In the genomic region with DNA sequence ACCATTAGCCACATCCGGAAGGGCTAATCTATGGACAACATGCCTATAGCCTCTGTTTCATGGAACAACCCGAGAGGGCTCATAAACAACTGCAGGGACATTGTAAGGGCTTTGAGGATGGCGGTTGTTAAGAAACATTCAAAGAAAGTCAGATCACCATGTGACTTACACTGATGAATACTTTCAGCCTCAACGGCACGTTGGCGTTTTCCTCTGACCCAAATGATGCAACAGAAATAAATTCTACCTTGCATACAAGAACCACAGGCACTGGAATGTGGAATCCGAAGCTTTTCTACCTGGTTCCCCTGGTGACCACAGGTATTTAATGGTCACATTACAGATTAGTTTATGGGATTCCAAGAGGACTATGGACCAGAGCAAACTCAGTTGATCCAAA, we compare ENCODE assay signal across 16 cellular contexts.
DNase-seq lines count a peak whose midpoint lies in the region; ATAC-seq and TF ChIP-seq lines count a peak whose summit lies in the region.
"Had no signal": no experiment of that assay in that cellular context is flagged by ENCODE, and none has a peak within 500 bp of the region (broad histone marks: within the 10 kb centered on the region; RNA-seq: fewer than 3 reads in every experiment).

No MANE protein-coding gene starts in this region.

- TF ChIP-seq CTCF in GM23338 (conservative IDR thresholded peaks at IDR 0.05; ENCODE audit: low read depth in 2 of 2) (no peak), RWPE2 (IDR thresholded peaks at IDR 0.05; ENCODE audit: poor library complexity, severe bottlenecking) (no peak), HFFc6 (IDR thresholded peaks at IDR 0.05) (no peak)

- no peak overlapping the region for H3K27ac ChIP-seq in GM23338 (ENCODE audit: low read depth)
- H3K27ac ChIP-seq in RWPE2 (ENCODE audit: poor library complexity, severe bottlenecking) = no peak overlapping the region
- peak overlapping the region; percentile 23 for H3K27ac ChIP-seq in epithelial cell of prostate
- H3K27ac ChIP-seq: SJCRH30 had no signal

- H3K9me3 ChIP-seq in RWPE2 (ENCODE audit: severe bottlenecking) = no peaks in the 10 kb centered on the region
- H3K9me3 ChIP-seq: SJCRH30 had no signal

- H3K4me1 Mint-ChIP-seq in GM23338 (no peaks in the 10 kb centered on the region), HFFc6 (ENCODE audit: low read depth) (peaks cover 23% of the 10 kb centered on the region)

- H3K4me3 ChIP-seq in GM23338 (no peak overlapping the region), RWPE2 (ENCODE audit: severe bottlenecking) (no peak overlapping the region)
- H3K4me3 ChIP-seq: SJCRH30 had no signal

- DNase-seq in GM23338 (ENCODE audit: low spot score) (peak; percentile 21), RWPE2 (ENCODE audit: low spot score) (no peak), epithelial cell of prostate (ENCODE audit: low read depth, low spot score) (peak; percentile 43), kidney tubule cell (ENCODE audit: low spot score) (peak; percentile 91), DMS 273 (lab: John Stamatoyannopoulos, UW; ENCODE audit: unreplicated experiment) (no peak), hippocampal formation (lab: John Stamatoyannopoulos, UW) (no peak), nucleus accumbens (lab: John Stamatoyannopoulos, UW) (no peak), HFFc6 (no peak)
- DNase-seq: C1 segment of cervical spinal cord, DMS153, Karpas-422, NCI-H1417, NCI-H2029, NCI-H2171 treated with DMSO at 0.1 percent for 48 hours, NCI-H510A treated with DMSO at 0.1 percent for 48 hours, SJCRH30 had no signal

- ATAC-seq in GM23338 = no peak
- ATAC-seq in RWPE2 (ENCODE audit: low read depth) = peak; percentile 50

- H3K27me3 ChIP-seq in GM23338 (ENCODE audit: insufficient read depth) = no peaks in the 10 kb centered on the region
- H3K27me3 ChIP-seq in RWPE2 (ENCODE audit: insufficient read depth, poor library complexity, severe bottlenecking) = no peaks in the 10 kb centered on the region
- H3K27me3 ChIP-seq: SJCRH30 had no signal

- no peaks in the 10 kb centered on the region for H4K20me1 ChIP-seq in GM23338 (replicated peaks; ENCODE audit: insufficient read depth)

- H2AFZ ChIP-seq in GM23338 = no peak overlapping the region

- H3K36me3 ChIP-seq in GM23338 (ENCODE audit: insufficient read depth) (no peaks in the 10 kb centered on the region), RWPE2 (ENCODE audit: low read depth) (no peaks in the 10 kb centered on the region)
- H3K36me3 ChIP-seq: SJCRH30 had no signal

- no peaks in the 10 kb centered on the region for H3K36me3 Mint-ChIP-seq in GM23338 (ENCODE audit: low read depth)
- H3K36me3 Mint-ChIP-seq in HFFc6 (ENCODE audit: low read depth) = no peaks in the 10 kb centered on the region

- H3K27ac Mint-ChIP-seq in GM23338 = no peak overlapping the region
- H3K27ac Mint-ChIP-seq in HFFc6 = no peak overlapping the region

- H3K4me1 ChIP-seq in GM23338 (ENCODE audit: insufficient read depth) = no peaks in the 10 kb centered on the region
- H3K4me1 ChIP-seq in RWPE2 (ENCODE audit: insufficient read depth, poor library complexity, severe bottlenecking) = peaks cover 20% of the 10 kb centered on the region

- no peaks in the 10 kb centered on the region for H3F3A ChIP-seq in GM23338 (replicated peaks; ENCODE audit: low read depth)

- peaks cover 4% of the 10 kb centered on the region for H3K9me2 ChIP-seq in GM23338 (ENCODE audit: insufficient read depth)

- H3K4me3 Mint-ChIP-seq in GM23338 = no peak overlapping the region
- H3K4me3 Mint-ChIP-seq in HFFc6 = no peak overlapping the region

- H3K79me2 ChIP-seq in GM23338 (replicated peaks; ENCODE audit: insufficient read depth) = no peaks in the 10 kb centered on the region

- H3K9me3 Mint-ChIP-seq in GM23338 (no peaks in the 10 kb centered on the region; the same call in 2 of the 3 replicates), HFFc6 (no peaks in the 10 kb centered on the region)

- H3K27me3 Mint-ChIP-seq in GM23338 (ENCODE audit: insufficient read depth, low read depth, poor library complexity) (peaks cover 2% of the 10 kb centered on the region), HFFc6 (ENCODE audit: insufficient read depth) (no peaks in the 10 kb centered on the region; the same call in 1 of the 2 replicates)

- no peak overlapping the region for H3K4me2 ChIP-seq in GM23338

TF ChIP-seq in GM23338, 12 proteins besides CTCF, POLR2A, EP300 and RAD21:
- TF ChIP-seq, protein P1, sequence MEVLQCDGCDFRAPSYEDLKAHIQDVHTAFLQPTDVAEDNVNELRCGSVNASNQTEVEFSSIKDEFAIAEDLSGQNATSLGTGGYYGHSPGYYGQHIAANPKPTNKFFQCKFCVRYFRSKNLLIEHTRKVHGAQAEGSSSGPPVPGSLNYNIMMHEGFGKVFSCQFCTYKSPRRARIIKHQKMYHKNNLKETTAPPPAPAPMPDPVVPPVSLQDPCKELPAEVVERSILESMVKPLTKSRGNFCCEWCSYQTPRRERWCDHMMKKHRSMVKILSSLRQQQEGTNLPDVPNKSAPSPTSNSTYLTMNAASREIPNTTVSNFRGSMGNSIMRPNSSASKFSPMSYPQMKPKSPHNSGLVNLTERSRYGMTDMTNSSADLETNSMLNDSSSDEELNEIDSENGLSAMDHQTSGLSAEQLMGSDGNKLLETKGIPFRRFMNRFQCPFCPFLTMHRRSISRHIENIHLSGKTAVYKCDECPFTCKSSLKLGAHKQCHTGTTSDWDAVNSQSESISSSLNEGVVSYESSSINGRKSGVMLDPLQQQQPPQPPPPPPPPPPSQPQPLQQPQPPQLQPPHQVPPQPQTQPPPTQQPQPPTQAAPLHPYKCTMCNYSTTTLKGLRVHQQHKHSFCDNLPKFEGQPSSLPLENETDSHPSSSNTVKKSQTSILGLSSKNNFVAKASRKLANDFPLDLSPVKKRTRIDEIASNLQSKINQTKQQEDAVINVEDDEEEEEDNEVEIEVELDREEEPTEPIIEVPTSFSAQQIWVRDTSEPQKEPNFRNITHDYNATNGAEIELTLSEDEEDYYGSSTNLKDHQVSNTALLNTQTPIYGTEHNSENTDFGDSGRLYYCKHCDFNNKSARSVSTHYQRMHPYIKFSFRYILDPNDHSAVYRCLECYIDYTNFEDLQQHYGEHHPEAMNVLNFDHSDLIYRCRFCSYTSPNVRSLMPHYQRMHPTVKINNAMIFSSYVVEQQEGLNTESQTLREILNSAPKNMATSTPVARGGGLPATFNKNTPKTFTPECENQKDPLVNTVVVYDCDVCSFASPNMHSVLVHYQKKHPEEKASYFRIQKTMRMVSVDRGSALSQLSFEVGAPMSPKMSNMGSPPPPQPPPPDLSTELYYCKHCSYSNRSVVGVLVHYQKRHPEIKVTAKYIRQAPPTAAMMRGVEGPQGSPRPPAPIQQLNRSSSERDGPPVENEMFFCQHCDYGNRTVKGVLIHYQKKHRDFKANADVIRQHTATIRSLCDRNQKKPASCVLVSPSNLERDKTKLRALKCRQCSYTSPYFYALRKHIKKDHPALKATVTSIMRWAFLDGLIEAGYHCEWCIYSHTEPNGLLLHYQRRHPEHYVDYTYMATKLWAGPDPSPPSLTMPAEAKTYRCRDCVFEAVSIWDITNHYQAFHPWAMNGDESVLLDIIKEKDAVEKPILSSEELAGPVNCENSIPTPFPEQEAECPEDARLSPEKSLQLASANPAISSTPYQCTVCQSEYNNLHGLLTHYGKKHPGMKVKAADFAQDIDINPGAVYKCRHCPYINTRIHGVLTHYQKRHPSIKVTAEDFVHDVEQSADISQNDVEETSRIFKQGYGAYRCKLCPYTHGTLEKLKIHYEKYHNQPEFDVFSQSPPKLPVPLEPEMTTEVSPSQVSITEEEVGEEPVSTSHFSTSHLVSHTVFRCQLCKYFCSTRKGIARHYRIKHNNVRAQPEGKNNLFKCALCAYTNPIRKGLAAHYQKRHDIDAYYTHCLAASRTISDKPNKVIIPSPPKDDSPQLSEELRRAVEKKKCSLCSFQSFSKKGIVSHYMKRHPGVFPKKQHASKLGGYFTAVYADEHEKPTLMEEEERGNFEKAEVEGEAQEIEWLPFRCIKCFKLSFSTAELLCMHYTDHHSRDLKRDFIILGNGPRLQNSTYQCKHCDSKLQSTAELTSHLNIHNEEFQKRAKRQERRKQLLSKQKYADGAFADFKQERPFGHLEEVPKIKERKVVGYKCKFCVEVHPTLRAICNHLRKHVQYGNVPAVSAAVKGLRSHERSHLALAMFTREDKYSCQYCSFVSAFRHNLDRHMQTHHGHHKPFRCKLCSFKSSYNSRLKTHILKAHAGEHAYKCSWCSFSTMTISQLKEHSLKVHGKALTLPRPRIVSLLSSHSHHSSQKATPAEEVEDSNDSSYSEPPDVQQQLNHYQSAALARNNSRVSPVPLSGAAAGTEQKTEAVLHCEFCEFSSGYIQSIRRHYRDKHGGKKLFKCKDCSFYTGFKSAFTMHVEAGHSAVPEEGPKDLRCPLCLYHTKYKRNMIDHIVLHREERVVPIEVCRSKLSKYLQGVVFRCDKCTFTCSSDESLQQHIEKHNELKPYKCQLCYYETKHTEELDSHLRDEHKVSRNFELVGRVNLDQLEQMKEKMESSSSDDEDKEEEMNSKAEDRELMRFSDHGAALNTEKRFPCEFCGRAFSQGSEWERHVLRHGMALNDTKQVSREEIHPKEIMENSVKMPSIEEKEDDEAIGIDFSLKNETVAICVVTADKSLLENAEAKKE (CRISPR knock-in tag; IDR thresholded peaks at IDR 0.05) = no peak
- TF ChIP-seq, protein P2, sequence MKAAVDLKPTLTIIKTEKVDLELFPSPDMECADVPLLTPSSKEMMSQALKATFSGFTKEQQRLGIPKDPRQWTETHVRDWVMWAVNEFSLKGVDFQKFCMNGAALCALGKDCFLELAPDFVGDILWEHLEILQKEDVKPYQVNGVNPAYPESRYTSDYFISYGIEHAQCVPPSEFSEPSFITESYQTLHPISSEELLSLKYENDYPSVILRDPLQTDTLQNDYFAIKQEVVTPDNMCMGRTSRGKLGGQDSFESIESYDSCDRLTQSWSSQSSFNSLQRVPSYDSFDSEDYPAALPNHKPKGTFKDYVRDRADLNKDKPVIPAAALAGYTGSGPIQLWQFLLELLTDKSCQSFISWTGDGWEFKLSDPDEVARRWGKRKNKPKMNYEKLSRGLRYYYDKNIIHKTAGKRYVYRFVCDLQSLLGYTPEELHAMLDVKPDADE (IDR thresholded peaks at IDR 0.05) = no peak

Comparison
In these comparisons a context has a peak if more than half of its experiments do, and no peak if none do; other contexts are left out.
1. DNase-seq: peak in GM23338 (single experiment), epithelial cell of prostate (single experiment) and kidney tubule cell (single experiment); none in RWPE2 (single experiment), DMS 273 (single experiment), hippocampal formation (0 of 2), nucleus accumbens (0 of 56) and HFFc6 (single experiment).